ENCODE assay signal across 4 cellular contexts in the genomic region with DNA sequence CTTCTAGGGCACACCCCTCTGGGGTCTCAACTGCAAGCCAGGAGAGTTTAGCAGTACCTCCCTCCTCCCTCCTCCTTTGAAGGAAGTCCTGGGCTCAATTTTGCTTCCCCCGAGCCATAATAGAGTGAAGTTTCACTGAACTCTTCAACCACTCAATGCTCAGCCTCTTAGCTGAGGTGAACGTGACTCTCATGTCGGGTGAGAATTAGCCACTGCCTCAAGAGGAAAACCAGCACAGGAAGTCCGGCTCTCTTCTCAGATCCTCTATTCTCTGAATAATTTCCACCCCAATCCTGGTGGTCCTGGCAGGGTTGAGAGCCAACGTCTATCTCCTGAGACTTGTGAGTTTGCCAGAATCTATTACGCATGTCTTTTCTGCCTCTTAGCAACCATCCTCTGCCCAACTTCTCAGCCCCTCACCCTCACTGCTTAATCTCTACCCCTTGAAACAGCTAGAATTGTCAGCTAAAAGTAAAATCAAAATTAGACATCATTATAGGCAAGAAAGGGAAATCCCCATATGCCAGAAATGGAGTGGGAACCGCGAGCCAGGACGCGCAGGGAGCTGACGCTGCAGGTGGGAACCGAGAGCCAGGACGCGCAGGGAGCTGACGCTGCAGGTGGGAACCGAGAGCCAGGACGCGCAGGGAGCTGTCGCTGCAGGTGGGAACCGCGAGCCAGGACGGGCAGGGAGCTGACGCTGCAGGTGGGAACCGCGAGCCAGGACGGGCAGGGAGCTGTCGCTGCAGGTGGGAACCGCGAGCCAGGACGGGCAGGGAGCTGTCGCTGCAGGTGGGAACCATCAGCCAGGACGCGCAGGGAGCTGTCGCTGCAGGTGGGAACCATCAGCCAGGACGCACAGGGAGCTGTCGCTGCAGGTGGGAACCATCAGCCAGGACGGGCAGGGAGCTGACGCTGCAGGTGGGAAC. TPM values are rescaled to one million over a fixed set of nuclear protein-coding genes. Genes with fewer than 3 reads are reported as not detected.
"Had no signal": no experiment of that assay in that cellular context is flagged by ENCODE, and none has a peak within 500 bp of the region (broad histone marks: within the 10 kb centered on the region; RNA-seq: fewer than 3 reads in every experiment).

No MANE protein-coding gene starts in this region.

RNA-seq across cellular contexts. Expression of gene PLD4, which starts 19.8 kb away (rescaled TPM):
- total RNA-seq: epithelial cell of proximal tubule; natural killer cell treated with Interleukin-12 subunit alpha and Interleukin-12 subunit beta and Interleukin-15 and Interleukin-18, amount 100 ng/mL, for 72 hours had no signal
- polyA plus RNA-seq: keratinocyte, psoas muscle had no signal
